In genomic region chr1:95916616-95917015, GRCh38 we compare ENCODE assay signal across 12 cellular contexts.
DNase-seq lines count a peak whose midpoint lies in the region; ATAC-seq and TF ChIP-seq lines count a peak whose summit lies in the region.
"Had no signal": no experiment of that assay in that cellular context is flagged by ENCODE, and none has a peak within 500 bp of the region (broad histone marks: within the 10 kb centered on the region; RNA-seq: fewer than 3 reads in every experiment).

No MANE protein-coding gene starts in this region.

- no peak overlapping the region for H2AK5ac ChIP-seq in neuronal stem cell (ENCODE audit: low read depth, low read length)

- CTCF ChIA-PET in Calu3 (lab: Charles Lee) = no interaction called here
- CTCF ChIA-PET in WTC11 (lab: Charles Lee) = interaction anchor here (1.0 kb wide), 1 partner anchor 320 kb away, joined by 3 read pairs; no protein-coding TSS in a partner anchor

- H3K4me1 Mint-ChIP-seq in Calu3 (ENCODE audit: low read depth, unreplicated experiment) (peaks cover 22% of the 10 kb centered on the region), WTC11 (no peaks in the 10 kb centered on the region)

- no peak overlapping the region for H2BK15ac ChIP-seq in neuronal stem cell (ENCODE audit: low read length)

- no peaks in the 10 kb centered on the region for H3K79me1 ChIP-seq in neuronal stem cell (ENCODE audit: low read depth, low read length)

- H2BK12ac ChIP-seq in neuronal stem cell (ENCODE audit: low read length) = no peak overlapping the region

- H3K14ac ChIP-seq in neuronal stem cell (ENCODE audit: low read length) = no peak overlapping the region

- H3K27me3 Mint-ChIP-seq in Calu3 (ENCODE audit: unreplicated experiment) (no peaks in the 10 kb centered on the region), WTC11 (ENCODE audit: low read depth) (no peaks in the 10 kb centered on the region)

- H2AFZ ChIP-seq in neuronal stem cell (ENCODE audit: low read length) = no peak overlapping the region

- no TSS peak for BruUV-seq in Calu3 (replicated peaks; lab: Mats Ljungman, UMichigan)

- no peak overlapping the region for H4K91ac ChIP-seq in neuronal stem cell (ENCODE audit: low read depth, low read length, poor library complexity)

- no peak overlapping the region for H3K4me3 Mint-ChIP-seq in Calu3 (ENCODE audit: low read depth, unreplicated experiment)
- H3K4me3 Mint-ChIP-seq in WTC11 = no peak overlapping the region

- H2BK120ac ChIP-seq in neuronal stem cell (ENCODE audit: low read depth, low read length) = no peak overlapping the region

- POLR2A ChIA-PET in WTC11 (lab: Charles Lee) = no interaction called here

- H2BK5ac ChIP-seq in neuronal stem cell (ENCODE audit: low read length) = no peak overlapping the region

- no peak overlapping the region for H3K23ac ChIP-seq in neuronal stem cell (ENCODE audit: low read depth, low read length, poor library complexity)

- TF ChIP-seq CTCF in Calu3 (IDR thresholded peaks at IDR 0.05; ENCODE audit: unreplicated experiment) (no peak), WTC11 (IDR thresholded peaks at IDR 0.05) (no peak)

- H3K4me3 ChIP-seq in neuronal stem cell (ENCODE audit: low read length in 2 of 2) = no peak overlapping the region
- H3K4me3 ChIP-seq: right atrium auricular region had no signal

- DNase-seq in Calu3 (peak; percentile 5), NCI-H1105 (lab: John Stamatoyannopoulos, UW) (peak; percentile 30), WTC11 (ENCODE audit: low spot score) (no peak), iris pigment epithelial cell (ENCODE audit: low read depth) (peak; percentile 15), neuronal stem cell (ENCODE audit: low spot score) (no peak)
- no peak for DNase-seq in activated naive CD4-positive, alpha-beta T cell treated with anti-CD3 and anti-CD28 coated beads, Interleukin-2, amount 50 U/mL, for 72 hours (ENCODE audit: low spot score in 2 of 2)
- no peak for DNase-seq in central memory CD4-positive, alpha-beta T cell
- DNase-seq: activated CD8-positive, alpha-beta memory T cell treated with anti-CD3 and anti-CD28 coated beads, Interleukin-2, amount 50 U/mL, for 48 hours; kidney glomerular epithelial cell; SW 1271 had no signal

- H3K27ac Mint-ChIP-seq in Calu3 (ENCODE audit: unreplicated experiment) (no peak overlapping the region), WTC11 (no peak overlapping the region)
- H3K27ac Mint-ChIP-seq in activated naive CD4-positive, alpha-beta T cell treated with anti-CD3 and anti-CD28 coated beads, Interleukin-2, amount 50 U/mL, for 72 hours = no peak overlapping the region

- H3K9me3 Mint-ChIP-seq in Calu3 (ENCODE audit: low read depth, unreplicated experiment) = peaks cover 3% of the 10 kb centered on the region
- H3K9me3 Mint-ChIP-seq in WTC11 = peaks cover 37% of the 10 kb centered on the region
- H3K9me3 Mint-ChIP-seq in activated naive CD4-positive, alpha-beta T cell treated with anti-CD3 and anti-CD28 coated beads, Interleukin-2, amount 50 U/mL, for 72 hours = peaks cover 13 to 15% of the 10 kb centered on the region in 2 donors

- H4K8ac ChIP-seq in neuronal stem cell (ENCODE audit: low read depth, low read length) = no peak overlapping the region

- no CpG with 5 or more reads among the region's 1 CpG for WGBS in neuronal stem cell (ENCODE audit: extremely low coverage in 2 of 2, insufficient read length in 2 of 2, insufficient replicate concordance in 1 of 2), 2 donors

- intact Hi-C loops in Calu3 (cut with micrococcal nuclease; ENCODE audit: unreplicated experiment) = loop anchor here (10.0 kb wide), 1 partner anchor 452 kb away; no protein-coding TSS in a partner anchor

- ATAC-seq in WTC11 (peak; percentile 75), GM18519 (IDR thresholded peaks at IDR 0.05; ENCODE audit: low FRiP score, unreplicated experiment) (no peak)
- ATAC-seq in activated naive CD4-positive, alpha-beta T cell treated with anti-CD3 and anti-CD28 coated beads, Interleukin-2, amount 50 U/mL, for 72 hours = no peak

- no peaks in the 10 kb centered on the region for H3K36me3 Mint-ChIP-seq in Calu3 (ENCODE audit: insufficient read depth, unreplicated experiment)
- peaks cover 24% of the 10 kb centered on the region for H3K36me3 Mint-ChIP-seq in WTC11
- H3K36me3 Mint-ChIP-seq in activated naive CD4-positive, alpha-beta T cell treated with anti-CD3 and anti-CD28 coated beads, Interleukin-2, amount 50 U/mL, for 72 hours = peaks cover 0 to 4% of the 10 kb centered on the region in 2 donors

- H3K4ac ChIP-seq in neuronal stem cell (ENCODE audit: low read length) = no peak overlapping the region

- no peak overlapping the region for H3K9ac ChIP-seq in neuronal stem cell (ENCODE audit: low read depth, low read length, poor library complexity)

- no peak overlapping the region for H3K4me2 ChIP-seq in neuronal stem cell (ENCODE audit: insufficient read depth, low read length, poor library complexity, severe bottlenecking)

- no peaks in the 10 kb centered on the region for H3K36me3 ChIP-seq in neuronal stem cell (replicated peaks in 1 of 2; ENCODE audit: control insufficient read depth in 2 of 2, insufficient read depth in 2 of 2, low read length in 2 of 2)
- H3K36me3 ChIP-seq: right atrium auricular region had no signal

- no peaks in the 10 kb centered on the region for H3K4me1 ChIP-seq in neuronal stem cell (ENCODE audit: control insufficient read depth in 2 of 2, insufficient read depth in 1 of 2, low read depth in 1 of 2, low read length in 2 of 2)
- H3K4me1 ChIP-seq: right atrium auricular region had no signal

- no peak overlapping the region for H3K27ac ChIP-seq in neuronal stem cell (replicated peaks; ENCODE audit: low read length)
- H3K27ac ChIP-seq: right atrium auricular region had no signal

- H3K9me3 ChIP-seq in neuronal stem cell (replicated peaks in 1 of 2; ENCODE audit: control insufficient read depth in 2 of 2, insufficient read depth in 1 of 2, low read depth in 1 of 2, low read length in 2 of 2) = no peaks in the 10 kb centered on the region

- H3K18ac ChIP-seq in neuronal stem cell (ENCODE audit: low read length) = no peak overlapping the region

- no peaks in the 10 kb centered on the region for H3K27me3 ChIP-seq in neuronal stem cell (ENCODE audit: control insufficient read depth in 3 of 3, insufficient read depth in 3 of 3, low read depth in 1 of 3, low read length in 3 of 3)
- H3K27me3 ChIP-seq: right atrium auricular region had no signal

TF ChIP-seq in WTC11, 78 proteins besides CTCF, POLR2A, EP300 and RAD21 (continues in another document):
- TF ChIP-seq RELA (CRISPR knock-in tag; IDR thresholded peaks at IDR 0.05; ENCODE audit: borderline replicate concordance) (no peak), NFYB (CRISPR knock-in tag; conservative IDR thresholded peaks at IDR 0.05; ENCODE audit: low read depth) (no peak), ZSCAN18 (CRISPR knock-in tag; IDR thresholded peaks at IDR 0.05) (no peak), IRF1 (CRISPR knock-in tag; IDR thresholded peaks at IDR 0.05) (no peak), MYBL2 (CRISPR knock-in tag; IDR thresholded peaks at IDR 0.05) (no peak), ELF4 (CRISPR knock-in tag; IDR thresholded peaks at IDR 0.05; ENCODE audit: low read depth) (no peak), E2F4 (CRISPR knock-in tag; IDR thresholded peaks at IDR 0.05; ENCODE audit: borderline replicate concordance, low read depth) (no peak), AR (CRISPR knock-in tag; IDR thresholded peaks at IDR 0.05) (no peak)

Comparison
In these comparisons a context has a peak if more than half of its experiments do, and no peak if none do; other contexts are left out.
1. DNase-seq: peak in Calu3 (single experiment), NCI-H1105 (single experiment) and iris pigment epithelial cell (single experiment); none in WTC11 (single experiment), activated naive CD4-positive, alpha-beta T cell treated with anti-CD3 and anti-CD28 coated beads, Interleukin-2, amount 50 U/mL, for 72 hours (0 of 2), central memory CD4-positive, alpha-beta T cell (single experiment) and neuronal stem cell (single experiment).